Comparison of ENCODE assay signal across 14 cellular contexts in the genomic region with DNA sequence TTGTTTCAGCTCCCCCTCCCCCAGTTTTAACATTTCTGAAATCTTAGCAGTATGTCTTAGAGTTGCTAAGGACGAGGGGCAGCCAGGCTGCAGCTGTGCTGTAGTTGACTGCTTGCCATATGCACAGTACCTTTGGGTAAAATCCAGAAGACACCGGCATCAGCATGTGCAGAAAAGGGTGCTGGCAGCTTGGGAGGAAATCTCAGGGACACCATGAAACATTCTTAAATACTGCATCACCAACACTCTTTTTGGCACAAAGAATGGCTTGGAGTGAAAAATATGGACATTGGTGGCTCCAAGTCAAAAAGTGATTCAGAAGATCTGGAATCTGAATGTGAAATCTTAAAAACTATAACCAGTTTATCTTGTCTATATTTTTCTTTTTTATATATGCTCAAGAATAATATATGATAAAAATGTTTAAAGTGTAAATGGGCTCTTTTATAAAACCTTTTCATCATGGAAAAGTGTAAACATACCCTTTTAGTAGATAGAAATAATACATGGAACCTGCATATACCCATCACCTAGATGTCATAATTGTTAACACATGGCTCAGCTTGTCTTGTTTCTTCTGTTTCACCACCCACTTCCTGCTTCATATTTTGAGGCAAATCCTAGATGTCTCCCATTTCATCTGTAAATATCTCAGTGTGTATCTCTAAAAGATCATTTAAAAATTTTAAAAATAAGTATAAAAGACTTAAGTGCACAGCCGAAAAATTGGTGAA. TPM values are rescaled to one million over a fixed set of nuclear protein-coding genes. Genes with fewer than 3 reads are reported as not detected.
DNase-seq lines count a peak whose midpoint lies in the region; ATAC-seq, FAIRE-seq and TF ChIP-seq lines count a peak whose summit lies in the region.
"Had no signal": no experiment of that assay in that cellular context is flagged by ENCODE, and none has a peak within 500 bp of the region (broad histone marks: within the 10 kb centered on the region; RNA-seq: fewer than 3 reads in every experiment).

No MANE protein-coding gene starts in this region.

- TF ChIP-seq CTCF in mammary epithelial cell (conservative IDR thresholded peaks at IDR 0.05 in 1 of 2, IDR thresholded peaks at IDR 0.05 in 1 of 2; ENCODE audit: extremely low read depth in 1 of 2, insufficient read depth in 1 of 2, low read depth in 1 of 2, low read length in 2 of 2) (no peak), Caco-2 (IDR thresholded peaks at IDR 0.05; ENCODE audit: insufficient read depth in 1 of 2, low read depth in 1 of 2, low read length in 1 of 2, severe bottlenecking in 1 of 2, unreplicated experiment in 1 of 2) (no peak), body of pancreas (IDR thresholded peaks at IDR 0.05) (no peak)

- intact Hi-C loops in mammary epithelial cell (cut with micrococcal nuclease) (loop anchor here (1.0 kb wide), 1 partner anchor 46 kb away; the partner anchor contains the start of gene PLEKHA1), Caco-2 (cut with micrococcal nuclease; ENCODE audit: unreplicated experiment) (no loop called here), body of pancreas (cut with DNase I) (no loop called here)

- POLR2A ChIA-PET in Caco-2 (lab: Charles Lee) = no interaction called here

- peaks cover 48% of the 10 kb centered on the region for H3K36me3 Mint-ChIP-seq in Caco-2 (ENCODE audit: insufficient read depth, unreplicated experiment)

- DNase-seq in GM04504 (ENCODE audit: low read depth) (peak; percentile 74), mammary epithelial cell (peak; percentile 11), inferior parietal cortex (ENCODE audit: extremely low spot score) (peak; percentile 58), Caco-2 (no peak), body of pancreas (no peak)
- DNase-seq in activated effector memory CD4-positive, alpha-beta T cell treated with anti-CD3 and anti-CD28 coated beads, Interleukin-2, amount 50 U/mL, for 16 hours = no peak
- DNase-seq: MM.1S, NCI-H226, nephron progenitor cell, PC-9 had no signal

- H3K4me3 Mint-ChIP-seq in Caco-2 (ENCODE audit: unreplicated experiment) = no peak overlapping the region
- H3K4me3 Mint-ChIP-seq: nephron progenitor cell had no signal

- no peaks in the 10 kb centered on the region for H4K20me1 ChIP-seq in mammary epithelial cell (ENCODE audit: insufficient read depth, low read length)

- H3K9me3 Mint-ChIP-seq in Caco-2 (ENCODE audit: unreplicated experiment) = no peaks in the 10 kb centered on the region
- H3K9me3 Mint-ChIP-seq: nephron progenitor cell had no signal

- no peaks in the 10 kb centered on the region for H3K79me2 ChIP-seq in mammary epithelial cell (ENCODE audit: insufficient read depth, low read length)

- no peaks in the 10 kb centered on the region for H3K4me1 Mint-ChIP-seq in Caco-2 (ENCODE audit: low read depth, unreplicated experiment)
- H3K4me1 Mint-ChIP-seq: nephron progenitor cell had no signal

- TF ChIP-seq POLR2A in body of pancreas (IDR thresholded peaks at IDR 0.05) = no peak

- H3K9ac ChIP-seq in mammary epithelial cell (ENCODE audit: insufficient read depth, low read length) = no peak overlapping the region

- H3K27ac Mint-ChIP-seq in Caco-2 (ENCODE audit: unreplicated experiment) = no peak overlapping the region

- dilution Hi-C loops in mammary epithelial cell (cut with HindIII; ENCODE audit: low sequenced_read_pairs) = no loop called here

- 26% methylated on average over 3 of the region's 3 CpGs for WGBS in mammary epithelial cell (ENCODE audit: low coverage, missing lambda C conversion rate)
- WGBS in body of pancreas, 2 donors = 85 to 92% methylated on average over 3 of the region's 3 CpGs

- ATAC-seq in body of pancreas (no peak), HG03439 (IDR thresholded peaks at IDR 0.05; ENCODE audit: unreplicated experiment) (no peak)

- H3K27me3 ChIP-seq in mammary epithelial cell (ENCODE audit: insufficient read depth, low read length) = no peaks in the 10 kb centered on the region
- H3K27me3 ChIP-seq in Caco-2 (replicated peaks; ENCODE audit: control insufficient read depth, insufficient read depth, low read length) = no peaks in the 10 kb centered on the region
- no peaks in the 10 kb centered on the region for H3K27me3 ChIP-seq in body of pancreas

- peak overlapping the region; percentile 26 for H3K4me2 ChIP-seq in mammary epithelial cell (ENCODE audit: insufficient read depth, low read depth, low read length)
- H3K4me2 ChIP-seq: PC-9 had no signal

- H3K9me3 ChIP-seq in mammary epithelial cell (replicated peaks; ENCODE audit: insufficient read depth, low read length) (no peaks in the 10 kb centered on the region), Caco-2 (no peaks in the 10 kb centered on the region), body of pancreas (no peaks in the 10 kb centered on the region)

- FAIRE-seq in A204.1 (lab: Jason Lieb, UNC) = peak; percentile 55
- FAIRE-seq: endothelial cell of umbilical vein had no signal

- peak overlapping the region; percentile 91 for H3K27ac ChIP-seq in mammary epithelial cell (ENCODE audit: insufficient read depth, low read depth, low read length)
- H3K27ac ChIP-seq in body of pancreas = no peak overlapping the region
- H3K27ac ChIP-seq: HL-60, PC-9 had no signal

- in situ Hi-C loops in mammary epithelial cell (cut with MboI; ENCODE audit: low sequenced_read_pairs in 2 of 2) = no loop called here

- CTCF ChIA-PET in mammary epithelial cell (lab: Charles Lee; ENCODE audit: low non-redundant PET) = no interaction called here
- CTCF ChIA-PET in Caco-2 (lab: Charles Lee) = no interaction called here

- peaks cover 6% of the 10 kb centered on the region for H3K36me3 ChIP-seq in mammary epithelial cell (ENCODE audit: insufficient read depth, low read length)
- H3K36me3 ChIP-seq in Caco-2 (ENCODE audit: control insufficient read depth, insufficient read depth, low read length) = no peaks in the 10 kb centered on the region
- peaks cover 0 to 5% of the 10 kb centered on the region in 2 donors for H3K36me3 ChIP-seq in body of pancreas (replicated peaks in 1 of 2; ENCODE audit: insufficient read depth in 1 of 2, low read depth in 2 of 2)

- H3K4me1 ChIP-seq in mammary epithelial cell (ENCODE audit: insufficient read depth, low read length) = peaks cover 36% of the 10 kb centered on the region
- H3K4me1 ChIP-seq in Caco-2 = no peaks in the 10 kb centered on the region
- H3K4me1 ChIP-seq in body of pancreas = no peaks in the 10 kb centered on the region

- H3K27me3 Mint-ChIP-seq in Caco-2 (ENCODE audit: insufficient read depth, unreplicated experiment) = no peaks in the 10 kb centered on the region

- H2AFZ ChIP-seq in mammary epithelial cell (ENCODE audit: low read depth, low read length) = no peak overlapping the region
- H2AFZ ChIP-seq: PC-9 had no signal

- no peak overlapping the region for H3K4me3 ChIP-seq in mammary epithelial cell (replicated peaks in 1 of 3; ENCODE audit: insufficient read depth in 1 of 3, low read depth in 2 of 3, low read length in 3 of 3)
- H3K4me3 ChIP-seq in Caco-2 (ENCODE audit: low read depth, low read length) = no peak overlapping the region
- no peak overlapping the region for H3K4me3 ChIP-seq in body of pancreas
- H3K4me3 ChIP-seq: PC-9 had no signal

- no TSS peak for BruUV-seq in mammary epithelial cell (replicated peaks; lab: Mats Ljungman, UMichigan)
- BruUV-seq in Caco-2 (replicated peaks; lab: Mats Ljungman, UMichigan) = no TSS peak

RNA-seq across cellular contexts. Expression of gene ARMS2, which starts 34.4 kb away (rescaled TPM):
- under 1 TPM in 1 of 2 donors, not detected in 1; 0.17 TPM for total RNA-seq in mammary epithelial cell
- not detected for polyA plus RNA-seq in mammary epithelial cell
- polyA minus RNA-seq in mammary epithelial cell = not detected
- total RNA-seq in Caco-2 (2022) = not detected in 2 replicates
- not detected for total RNA-seq in body of pancreas
- total RNA-seq: endothelial cell of umbilical vein, PC-9 had no signal
- polyA plus RNA-seq: endothelial cell of umbilical vein had no signal

RNA-seq across cellular contexts. Expression of gene HTRA1, which starts 41.3 kb away (rescaled TPM):
- total RNA-seq in mammary epithelial cell = 100 to 1,000 TPM; 179 to 311 TPM
- polyA plus RNA-seq in mammary epithelial cell = 615 TPM
- polyA minus RNA-seq in mammary epithelial cell = 271 TPM
- total RNA-seq in Caco-2 (2022) = 0.70 and 1.1 TPM in 2 replicates
- total RNA-seq in body of pancreas = 10 to 100 TPM; 29.3 to 36.6 TPM

RNA-seq across cellular contexts. Expression of gene PLEKHA1, which starts 45.5 kb away (rescaled TPM):
- total RNA-seq in mammary epithelial cell (10 to 100 TPM; 52.4 to 56.5 TPM), Caco-2 (2022) (48.4 and 48.5 TPM in 2 replicates), body of pancreas (10 to 100 TPM; 14.2 to 26.5 TPM)
- 42.5 TPM for polyA plus RNA-seq in mammary epithelial cell
- polyA minus RNA-seq in mammary epithelial cell = 20.1 TPM

Comparison
In these comparisons a context has a peak if more than half of its experiments do, and no peak if none do; other contexts are left out.
1. DNase-seq: peak in GM04504 (single experiment), mammary epithelial cell (single experiment) and inferior parietal cortex (single experiment); none in Caco-2 (0 of 2), body of pancreas (0 of 4) and activated effector memory CD4-positive, alpha-beta T cell treated with anti-CD3 and anti-CD28 coated beads, Interleukin-2, amount 50 U/mL, for 16 hours (single experiment).
2. RNA of gene HTRA1, which starts 41.3 kb away (total RNA-seq): 179 to 311 TPM in mammary epithelial cell and 29.3 to 36.6 TPM in body of pancreas; 0.70 to 1.1 TPM in Caco-2; every median in the first group is over 10 times any median in the second.